ENCODE assay signal across 10 cellular contexts in the genomic region with DNA sequence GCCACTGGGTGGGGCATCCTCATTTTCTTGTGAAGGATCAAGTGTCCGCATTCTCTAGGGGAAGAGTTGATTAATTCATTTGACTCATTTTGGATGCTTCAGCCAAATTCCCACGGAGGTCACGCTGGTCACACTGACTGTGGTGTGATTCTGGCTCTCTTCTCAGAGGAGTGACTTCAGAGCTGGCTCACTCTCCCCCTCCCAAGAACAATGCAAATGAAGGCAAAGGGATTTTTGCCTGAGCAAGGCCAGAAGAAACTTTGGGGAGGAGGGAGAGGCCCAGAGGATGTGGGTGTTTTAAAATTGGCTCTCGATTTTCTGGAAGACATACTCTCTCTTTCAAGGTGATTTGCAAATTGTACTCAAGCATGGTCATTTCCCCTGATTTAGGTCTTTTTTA. TPM values are rescaled to one million over a fixed set of nuclear protein-coding genes. Genes with fewer than 3 reads are reported as not detected.
DNase-seq lines count a peak whose midpoint lies in the region; ATAC-seq and TF ChIP-seq lines count a peak whose summit lies in the region.
"Had no signal": no experiment of that assay in that cellular context is flagged by ENCODE, and none has a peak within 500 bp of the region (broad histone marks: within the 10 kb centered on the region; RNA-seq: fewer than 3 reads in every experiment).

No MANE protein-coding gene starts in this region.

- H3K36me3 ChIP-seq in adipocyte (ENCODE audit: control insufficient read depth, insufficient read depth, low read length, severe bottlenecking) (no peaks in the 10 kb centered on the region), mesenchymal stem cell (ENCODE audit: control insufficient read depth in 1 of 2, insufficient read depth in 2 of 2, low read depth in 1 of 2, low read length in 2 of 2) (no peaks in the 10 kb centered on the region)

- no peak overlapping the region for H3K27ac ChIP-seq in mesenchymal stem cell (ENCODE audit: low read length, poor library complexity, severe bottlenecking)
- H3K27ac ChIP-seq: epithelial cell of prostate had no signal

- no peaks in the 10 kb centered on the region for H3K36me3 Mint-ChIP-seq in activated T-cell treated with anti-CD3 and anti-CD28 coated beads, Interleukin-2, amount 50 U/mL, for 4 hours (ENCODE audit: insufficient read depth)

- H3K4me2 ChIP-seq in mesenchymal stem cell (ENCODE audit: low read length, poor library complexity, severe bottlenecking): no peak overlapping the region

- no peaks in the 10 kb centered on the region for H3K9me3 ChIP-seq in adipocyte (ENCODE audit: control insufficient read depth, low read length)
- H3K9me3 ChIP-seq in mesenchymal stem cell (ENCODE audit: control insufficient read depth, low read length): no peaks in the 10 kb centered on the region

- no peak overlapping the region for H2AK5ac ChIP-seq in mesenchymal stem cell (ENCODE audit: low read length, severe bottlenecking)

- H2BK120ac ChIP-seq in mesenchymal stem cell (ENCODE audit: low read depth, low read length): no peak overlapping the region

- no peak overlapping the region for H3K18ac ChIP-seq in mesenchymal stem cell (ENCODE audit: low read depth in 1 of 2, low read length in 2 of 2)

- no peak for TF ChIP-seq CTCF in HFF-Myc (IDR thresholded peaks at IDR 0.05; ENCODE audit: low read depth, low read length, missing control alignments)

- H2AFZ ChIP-seq in mesenchymal stem cell (ENCODE audit: low read depth, low read length): no peak overlapping the region

- no peak overlapping the region for H3K4me3 Mint-ChIP-seq in activated T-cell treated with anti-CD3 and anti-CD28 coated beads, Interleukin-2, amount 50 U/mL, for 4 hours

- no peak overlapping the region for H3K4me3 ChIP-seq in HFF-Myc (replicated peaks; ENCODE audit: low read depth, low read length)
- H3K4me3 ChIP-seq in adipocyte (ENCODE audit: low read length): no peak overlapping the region
- no peak overlapping the region for H3K4me3 ChIP-seq in mesenchymal stem cell (ENCODE audit: insufficient read depth in 1 of 2, low read depth in 1 of 2, low read length in 2 of 2)

- ATAC-seq in HG03439 (IDR thresholded peaks at IDR 0.05; ENCODE audit: unreplicated experiment): no peak
- ATAC-seq in activated T-cell treated with anti-CD3 and anti-CD28 coated beads, Interleukin-2, amount 50 U/mL, for 4 hours: no peak

- H3K14ac ChIP-seq in mesenchymal stem cell (ENCODE audit: low read length in 2 of 2): no peak overlapping the region

- H3K27me3 Mint-ChIP-seq in activated T-cell treated with anti-CD3 and anti-CD28 coated beads, Interleukin-2, amount 50 U/mL, for 4 hours (ENCODE audit: low read depth): peaks cover 4% of the 10 kb centered on the region

- H3K27me3 ChIP-seq in adipocyte (replicated peaks; ENCODE audit: control insufficient read depth, insufficient read depth, low read length) (peaks cover 25% of the 10 kb centered on the region), mesenchymal stem cell (ENCODE audit: control insufficient read depth in 1 of 2, insufficient read depth in 1 of 2, low read length in 2 of 2) (peaks cover 0 to 39% of the 10 kb centered on the region in 2 experiments)

- H3K9ac ChIP-seq in adipocyte (ENCODE audit: low read length) (no peak overlapping the region), mesenchymal stem cell (ENCODE audit: low read length) (no peak overlapping the region)

- no peak overlapping the region for H4K91ac ChIP-seq in mesenchymal stem cell (ENCODE audit: low read length)

- no peak overlapping the region for H2BK5ac ChIP-seq in mesenchymal stem cell (ENCODE audit: low read depth, low read length, poor library complexity, severe bottlenecking)

- DNase-seq in GM04504 (ENCODE audit: low read depth): peak; percentile 82
- peak; percentile 21 for DNase-seq in HFF-Myc (ENCODE audit: extremely low read depth, low read depth)
- peak; percentile 24 for DNase-seq in adipocyte (ENCODE audit: low read depth)
- DNase-seq in mesenchymal stem cell: peak; percentile 46
- DNase-seq in activated T-cell treated with anti-CD3 and anti-CD28 coated beads, Interleukin-2, amount 50 U/mL, for 4 hours: no peak
- no peak for DNase-seq in HEK293T (ENCODE audit: extremely low spot score)
- no peak for DNase-seq in NCI-H524 treated with DMSO at 0.1 percent for 48 hours (lab: John Stamatoyannopoulos, UW)

- H3K4ac ChIP-seq in mesenchymal stem cell (ENCODE audit: low read depth in 1 of 2, low read length in 2 of 2): no peak overlapping the region

- no peak overlapping the region for H2BK12ac ChIP-seq in mesenchymal stem cell (ENCODE audit: low read length in 2 of 2)

- no peak overlapping the region for H4K8ac ChIP-seq in mesenchymal stem cell (ENCODE audit: low read length)

- H3K4me1 Mint-ChIP-seq in activated T-cell treated with anti-CD3 and anti-CD28 coated beads, Interleukin-2, amount 50 U/mL, for 4 hours (ENCODE audit: low read depth): no peaks in the 10 kb centered on the region

- CTCF ChIA-PET in HEK293T (lab: Yijun Ruan, JAX): no interaction called here

- H3K4me1 ChIP-seq in adipocyte (ENCODE audit: control insufficient read depth, insufficient read depth, low read length) (peaks cover 23% of the 10 kb centered on the region), mesenchymal stem cell (ENCODE audit: control insufficient read depth, insufficient read depth, low read depth, low read length) (peaks cover 2% of the 10 kb centered on the region)

- H3K79me1 ChIP-seq in mesenchymal stem cell (replicated peaks; ENCODE audit: low read length, poor library complexity, severe bottlenecking): no peaks in the 10 kb centered on the region

- H2BK15ac ChIP-seq in mesenchymal stem cell (ENCODE audit: low read depth, poor library complexity, severe bottlenecking): no peak overlapping the region

- POLR2A ChIA-PET in HEK293T (lab: Yijun Ruan, JAX): no interaction called here

- H3K23ac ChIP-seq in mesenchymal stem cell (ENCODE audit: low read length in 2 of 2): no peak overlapping the region

- no peaks in the 10 kb centered on the region for H3K9me3 Mint-ChIP-seq in activated T-cell treated with anti-CD3 and anti-CD28 coated beads, Interleukin-2, amount 50 U/mL, for 4 hours

- WGBS in mesenchymal stem cell: 33% methylated on average over 3 of the region's 4 CpGs

TF ChIP-seq in HEK293T, 16 proteins besides CTCF, POLR2A, EP300 and RAD21:
- no peak for TF ChIP-seq ZNF384 (IDR thresholded peaks at IDR 0.05)
- TF ChIP-seq ELF4 (IDR thresholded peaks at IDR 0.05): no peak
- TF ChIP-seq FOXM1 (IDR thresholded peaks at IDR 0.05; ENCODE audit: borderline replicate concordance): no peak
- no peak for TF ChIP-seq HDGF (IDR thresholded peaks at IDR 0.05; ENCODE audit: borderline replicate concordance)
- TF ChIP-seq BHLHE40 (IDR thresholded peaks at IDR 0.05; ENCODE audit: borderline replicate concordance): no peak
- TF ChIP-seq SUZ12 (IDR thresholded peaks at IDR 0.05): no peak
- TF ChIP-seq FOXK2 (IDR thresholded peaks at IDR 0.05): no peak
- no peak for TF ChIP-seq L3MBTL2 (conservative IDR thresholded peaks at IDR 0.05)
- TF ChIP-seq CTBP1 (IDR thresholded peaks at IDR 0.05; ENCODE audit: borderline replicate concordance): no peak
- TF ChIP-seq, protein P1, sequence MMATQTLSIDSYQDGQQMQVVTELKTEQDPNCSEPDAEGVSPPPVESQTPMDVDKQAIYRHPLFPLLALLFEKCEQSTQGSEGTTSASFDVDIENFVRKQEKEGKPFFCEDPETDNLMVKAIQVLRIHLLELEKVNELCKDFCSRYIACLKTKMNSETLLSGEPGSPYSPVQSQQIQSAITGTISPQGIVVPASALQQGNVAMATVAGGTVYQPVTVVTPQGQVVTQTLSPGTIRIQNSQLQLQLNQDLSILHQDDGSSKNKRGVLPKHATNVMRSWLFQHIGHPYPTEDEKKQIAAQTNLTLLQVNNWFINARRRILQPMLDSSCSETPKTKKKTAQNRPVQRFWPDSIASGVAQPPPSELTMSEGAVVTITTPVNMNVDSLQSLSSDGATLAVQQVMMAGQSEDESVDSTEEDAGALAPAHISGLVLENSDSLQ (IDR thresholded peaks at IDR 0.05): no peak

RNA-seq across cellular contexts. Expression of gene LMO2, which starts 51.1 kb away (rescaled TPM):
- polyA plus RNA-seq in mesenchymal stem cell (2013, experiment 1 of 2): 0.26 TPM
- polyA plus RNA-seq in mesenchymal stem cell (2013, experiment 2 of 2): 0.34 TPM
- under 1 TPM; 0.18 to 0.57 (median 0.38) TPM for total RNA-seq in activated T-cell treated with anti-CD3 and anti-CD28 coated beads, Interleukin-2, amount 50 U/mL, for 4 hours
- total RNA-seq: SK-MEL-5 had no signal

Comparison
In these comparisons a context has a peak if more than half of its experiments do, and no peak if none do; other contexts are left out.
1. DNase-seq: peak in GM04504 (single experiment), HFF-Myc (single experiment), adipocyte (single experiment) and mesenchymal stem cell (single experiment); none in activated T-cell treated with anti-CD3 and anti-CD28 coated beads, Interleukin-2, amount 50 U/mL, for 4 hours (single experiment), HEK293T (single experiment) and NCI-H524 treated with DMSO at 0.1 percent for 48 hours (single experiment).